ENCODE assay signal across 8 cellular contexts in the genomic region with DNA sequence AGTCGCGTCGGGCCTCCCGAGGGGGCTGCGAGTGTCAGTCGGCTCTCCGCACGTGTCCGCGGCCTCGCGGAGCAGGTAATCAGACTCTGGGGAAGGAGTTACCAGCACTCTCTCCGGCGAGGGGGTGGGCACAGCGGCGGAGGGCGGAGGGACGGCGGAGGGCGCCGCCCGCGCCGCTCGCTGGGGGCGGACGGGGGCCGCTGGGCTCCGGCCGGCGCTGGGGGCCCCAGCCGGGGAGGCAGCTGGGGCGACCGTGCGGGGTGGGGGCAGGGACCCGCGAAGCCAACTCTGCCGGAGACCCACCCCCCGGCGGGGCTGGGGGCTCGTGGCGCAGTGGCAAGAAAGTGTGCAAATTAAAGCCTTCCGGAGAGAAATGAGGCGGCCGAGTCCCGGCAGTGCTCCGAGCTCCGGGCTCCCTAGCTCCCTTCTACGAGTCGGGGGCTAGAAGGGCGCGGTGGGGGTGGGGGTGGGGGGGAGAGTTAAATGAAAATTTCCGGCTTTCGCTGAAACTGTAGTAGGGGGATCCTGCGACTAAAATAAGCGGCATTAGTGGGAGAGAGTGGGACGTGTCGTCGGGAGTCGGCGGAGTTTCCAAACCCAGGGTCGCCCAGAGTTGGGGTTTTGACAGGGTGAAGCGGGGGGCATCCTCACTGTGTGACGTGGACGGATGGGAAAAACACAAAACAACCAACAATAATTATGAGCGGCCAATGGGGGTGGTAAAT. TPM values are rescaled to one million over a fixed set of nuclear protein-coding genes. Genes with fewer than 3 reads are reported as not detected.
A peak's percentile ranks its signal among the peaks of the same experiment; 100 is the strongest.
DNase-seq lines count a peak whose midpoint lies in the region; ATAC-seq and TF ChIP-seq lines count a peak whose summit lies in the region.

Gene CDK6, minus strand, starts transcription at position 85 of the 725 bp plus-strand sequence. CDS start 3,250 bp downstream, outside the sequence.

- H3K4me2 ChIP-seq in OCI-LY1 (ENCODE audit: low read length): peak within 1 kb of the TSS; percentile 86

- no peak for TF ChIP-seq POLR2A in suprapubic skin (IDR thresholded peaks at IDR 0.05)

- 1% methylated on average over 23 of the region's 66 CpGs for WGBS in suprapubic skin

- 0 out of 2 replicates have a peak within 1 kb of the TSS, but pooled peaks have one; percentile 52 for H2AFZ ChIP-seq in OCI-LY1 (ENCODE audit: low read length)

- peak; percentile 30 for ATAC-seq in GM18519 (IDR thresholded peaks at IDR 0.05; ENCODE audit: low FRiP score, unreplicated experiment)
- peak; percentile 33 for ATAC-seq in HG02973 (IDR thresholded peaks at IDR 0.05; ENCODE audit: unreplicated experiment)

- H3K79me2 ChIP-seq in OCI-LY1 (ENCODE audit: insufficient read depth, low read length): peaks cover 10% of the 10 kb centered on the region

- H3K4me3 Mint-ChIP-seq in activated T-cell treated with anti-CD3 and anti-CD28 coated beads, Interleukin-2, amount 50 U/mL, for 24 hours: peak within 1 kb of the TSS; percentile 95
- H3K4me3 Mint-ChIP-seq in nephron progenitor cell: peak within 1 kb of the TSS; percentile 94

- peak within 1 kb of the TSS; percentile 90 for H3K27ac ChIP-seq in OCI-LY1 (ENCODE audit: low read depth, low read length, poor library complexity, severe bottlenecking)
- peak within 1 kb of the TSS; percentile 88 for H3K27ac ChIP-seq in suprapubic skin

- H3K27me3 ChIP-seq in OCI-LY1 (ENCODE audit: insufficient read depth, low read length): no peaks in the 10 kb centered on the region
- H3K27me3 ChIP-seq in suprapubic skin: no peaks in the 10 kb centered on the region

- H3K36me3 ChIP-seq in OCI-LY1 (ENCODE audit: insufficient read depth, low read length) (peaks cover 10% of the 10 kb centered on the region), suprapubic skin (no peaks in the 10 kb centered on the region)

- peak within 1 kb of the TSS; percentile 96 for H3K27ac Mint-ChIP-seq in activated T-cell treated with anti-CD3 and anti-CD28 coated beads, Interleukin-2, amount 50 U/mL, for 24 hours
- peak within 1 kb of the TSS; percentile 93 for H3K27ac Mint-ChIP-seq in nephron progenitor cell

- H4K20me1 ChIP-seq in OCI-LY1 (ENCODE audit: insufficient read depth, low read length): no peaks in the 10 kb centered on the region

- H3K4me3 ChIP-seq in OCI-LY1 (ENCODE audit: low read depth, low read length, poor library complexity, severe bottlenecking) (peak within 1 kb of the TSS; percentile 80), suprapubic skin (peak within 1 kb of the TSS; percentile 83)

- H3K4me1 ChIP-seq in OCI-LY1 (ENCODE audit: insufficient read depth, low read length, severe bottlenecking) (peaks cover 19% of the 10 kb centered on the region), suprapubic skin (peaks cover 18% of the 10 kb centered on the region)

- H3K9me3 ChIP-seq in OCI-LY1 (ENCODE audit: low read length) (no peaks in the 10 kb centered on the region), suprapubic skin (no peaks in the 10 kb centered on the region)

- peaks cover 40% of the 10 kb centered on the region for H3K36me3 Mint-ChIP-seq in activated T-cell treated with anti-CD3 and anti-CD28 coated beads, Interleukin-2, amount 50 U/mL, for 24 hours (ENCODE audit: low read depth)
- peaks cover 5% of the 10 kb centered on the region for H3K36me3 Mint-ChIP-seq in nephron progenitor cell (ENCODE audit: low read depth)

- H3K4me1 Mint-ChIP-seq in activated T-cell treated with anti-CD3 and anti-CD28 coated beads, Interleukin-2, amount 50 U/mL, for 24 hours (ENCODE audit: low read depth): peaks cover 34% of the 10 kb centered on the region
- H3K4me1 Mint-ChIP-seq in nephron progenitor cell: peaks cover 28% of the 10 kb centered on the region

- TF ChIP-seq CTCF in OCI-LY1 (IDR thresholded peaks at IDR 0.05; ENCODE audit: low read length) (no peak), nephron progenitor cell (IDR thresholded peaks at IDR 0.05) (no peak), suprapubic skin (IDR thresholded peaks at IDR 0.05) (no peak)

- no peak for TF ChIP-seq EP300 in suprapubic skin (IDR thresholded peaks at IDR 0.05)

- H3K9me3 Mint-ChIP-seq in activated T-cell treated with anti-CD3 and anti-CD28 coated beads, Interleukin-2, amount 50 U/mL, for 24 hours: no peaks in the 10 kb centered on the region
- no peaks in the 10 kb centered on the region for H3K9me3 Mint-ChIP-seq in nephron progenitor cell

- H3F3A ChIP-seq in OCI-LY1 (ENCODE audit: insufficient read depth, low read length): peaks cover 10% of the 10 kb centered on the region; the same call in 1 of the 2 replicates

- H3K9me2 ChIP-seq in OCI-LY1 (ENCODE audit: low read depth, low read length): no peaks in the 10 kb centered on the region

- peaks cover 28% of the 10 kb centered on the region for H3K27me3 Mint-ChIP-seq in activated T-cell treated with anti-CD3 and anti-CD28 coated beads, Interleukin-2, amount 50 U/mL, for 24 hours
- H3K27me3 Mint-ChIP-seq in nephron progenitor cell (ENCODE audit: low read depth, poor library complexity): peaks cover 4% of the 10 kb centered on the region

- H3K9ac ChIP-seq in OCI-LY1 (ENCODE audit: low read length): peak within 1 kb of the TSS; percentile 64

- peak; percentile 83 for DNase-seq in activated T-cell treated with anti-CD3 and anti-CD28 coated beads, Interleukin-2, amount 50 U/mL, for 24 hours
- DNase-seq in fibroblast of gingiva (ENCODE audit: low read depth): peak; percentile 60
- DNase-seq in nephron progenitor cell: peak; percentile 77
- peak; percentile 79 to 80 for DNase-seq in suprapubic skin (ENCODE audit: low spot score in 2 of 2)
- DNase-seq in DMS153 (lab: John Stamatoyannopoulos, UW): no peak

RNA-seq across cellular contexts. Expression of gene CDK6, which starts in this region (rescaled TPM):
- total RNA-seq in suprapubic skin: 10 to 100 TPM; 58.1 to 79.1 (median 68.3) TPM
